11 cellular contexts compared by ENCODE assay signal in the genomic region with DNA sequence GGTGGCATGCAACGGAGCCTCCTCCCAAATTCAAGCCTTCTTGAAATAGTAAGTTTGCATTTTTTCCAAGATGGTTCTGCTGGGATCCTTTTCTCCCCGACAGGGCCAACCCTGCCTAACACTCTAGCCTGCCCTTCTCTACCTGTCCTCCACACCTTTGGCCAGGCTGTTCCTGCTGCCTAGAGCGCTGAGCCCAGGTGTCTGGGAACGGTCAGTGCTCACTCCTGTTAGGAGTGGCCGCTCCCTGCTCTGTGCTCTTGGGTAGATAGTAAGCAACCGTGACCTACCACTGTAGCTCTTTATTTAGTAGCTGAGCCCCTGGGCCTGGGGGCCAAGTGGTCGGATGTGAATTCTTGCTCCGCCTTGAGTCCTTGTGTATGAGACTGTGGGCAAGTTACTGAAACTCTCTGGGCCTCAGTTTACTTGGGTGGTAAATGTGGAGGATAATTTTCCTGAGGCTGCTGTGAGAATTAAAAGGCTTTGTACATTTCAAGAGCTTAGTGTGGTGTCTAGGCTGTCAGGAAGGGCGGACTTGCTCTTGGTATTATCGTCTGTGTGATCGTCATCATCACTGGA. TPM values are rescaled to one million over a fixed set of nuclear protein-coding genes. Genes with fewer than 3 reads are reported as not detected.
DNase-seq lines count a peak whose midpoint lies in the region; ATAC-seq and TF ChIP-seq lines count a peak whose summit lies in the region.
"Had no signal": no experiment of that assay in that cellular context is flagged by ENCODE, and none has a peak within 500 bp of the region (broad histone marks: within the 10 kb centered on the region; RNA-seq: fewer than 3 reads in every experiment).

No MANE protein-coding gene starts in this region.

- H3K27me3 ChIP-seq in CD4-positive, CD25-positive, alpha-beta regulatory T cell (ENCODE audit: control insufficient read depth, insufficient read depth, low read length): no peaks in the 10 kb centered on the region
- H3K27me3 ChIP-seq in osteoblast (ENCODE audit: insufficient read depth, low read length): no peaks in the 10 kb centered on the region
- H3K27me3 ChIP-seq in esophagus muscularis mucosa: no peaks in the 10 kb centered on the region
- no peaks in the 10 kb centered on the region for H3K27me3 ChIP-seq in tibial artery
- H3K27me3 ChIP-seq: gastrocnemius medialis had no signal

- H3K27me3 Mint-ChIP-seq in CD4-positive, CD25-positive, alpha-beta regulatory T cell: no peaks in the 10 kb centered on the region
- no peaks in the 10 kb centered on the region for H3K27me3 Mint-ChIP-seq in chondrocyte (ENCODE audit: low read depth)

- no peak overlapping the region for H2AFZ ChIP-seq in osteoblast (ENCODE audit: low read length)

- TF ChIP-seq CTCF in chondrocyte (IDR thresholded peaks at IDR 0.05) (no peak), osteoblast (IDR thresholded peaks at IDR 0.05; ENCODE audit: extremely low read depth, low read depth, low read length) (no peak), esophagus muscularis mucosa (IDR thresholded peaks at IDR 0.05) (no peak), tibial artery (IDR thresholded peaks at IDR 0.05) (no peak)

- H4K20me1 ChIP-seq in osteoblast (ENCODE audit: insufficient read depth, low read length): peaks cover 88% of the 10 kb centered on the region

- no peak for TF ChIP-seq POLR2A in esophagus muscularis mucosa (IDR thresholded peaks at IDR 0.05; ENCODE audit: low read depth)

- H3K36me3 ChIP-seq in CD4-positive, CD25-positive, alpha-beta regulatory T cell (ENCODE audit: control insufficient read depth, insufficient read depth, low read length): no peaks in the 10 kb centered on the region
- no peaks in the 10 kb centered on the region for H3K36me3 ChIP-seq in osteoblast (ENCODE audit: insufficient read depth, low read length)
- no peaks in the 10 kb centered on the region for H3K36me3 ChIP-seq in esophagus muscularis mucosa
- no peaks in the 10 kb centered on the region for H3K36me3 ChIP-seq in tibial artery
- H3K36me3 ChIP-seq: gastrocnemius medialis had no signal

- peak overlapping the region; percentile 48 for H3K4me2 ChIP-seq in osteoblast (ENCODE audit: insufficient read depth, low read length)

- no peak for ATAC-seq in CD4-positive, CD25-positive, alpha-beta regulatory T cell (ENCODE audit: low read depth in 2 of 2)

- peak overlapping the region in 2 of 4 donors; percentile 15 to 43 for H3K4me3 Mint-ChIP-seq in CD4-positive, CD25-positive, alpha-beta regulatory T cell
- no peak overlapping the region for H3K4me3 Mint-ChIP-seq in chondrocyte (ENCODE audit: unreplicated experiment)

- WGBS in esophagus muscularis mucosa: 93% methylated on average over 11 of the region's 11 CpGs

- TF ChIP-seq EP300 in esophagus muscularis mucosa (IDR thresholded peaks at IDR 0.05): no peak

- H3K9me3 ChIP-seq in CD4-positive, CD25-positive, alpha-beta regulatory T cell (ENCODE audit: control insufficient read depth in 2 of 2, low read length in 2 of 2): no peaks in the 10 kb centered on the region
- no peaks in the 10 kb centered on the region for H3K9me3 ChIP-seq in osteoblast (ENCODE audit: low read depth, low read length)
- H3K9me3 ChIP-seq in esophagus muscularis mucosa: no peaks in the 10 kb centered on the region
- no peaks in the 10 kb centered on the region for H3K9me3 ChIP-seq in tibial artery
- H3K9me3 ChIP-seq: gastrocnemius medialis had no signal

- no peak overlapping the region for H3K4me3 ChIP-seq in CD4-positive, CD25-positive, alpha-beta regulatory T cell (ENCODE audit: low read depth, low read length)
- peak overlapping the region; percentile 58 for H3K4me3 ChIP-seq in Jurkat, Clone E6-1 (ENCODE audit: low read length)
- peak overlapping the region; percentile 39 for H3K4me3 ChIP-seq in osteoblast (ENCODE audit: insufficient read depth, low read length)
- no peak overlapping the region for H3K4me3 ChIP-seq in esophagus muscularis mucosa
- H3K4me3 ChIP-seq in tibial artery: no peak overlapping the region
- H3K4me3 ChIP-seq: gastrocnemius medialis had no signal

- no peak overlapping the region for H3K27ac ChIP-seq in CD4-positive, CD25-positive, alpha-beta regulatory T cell (ENCODE audit: insufficient read depth, low read length, poor library complexity, severe bottlenecking)
- H3K27ac ChIP-seq in osteoblast (ENCODE audit: low read depth, low read length) (peak overlapping the region; percentile 62), esophagus muscularis mucosa (replicated peaks in 1 of 4) (peak overlapping the region in 1 of 4 donors; percentile 8), tibial artery (no peak overlapping the region)

- intact Hi-C loops in esophagus muscularis mucosa (cut with DNase I) (no loop called here), tibial artery (cut with DNase I; ENCODE audit: low total_unique reads) (loop anchor here (5.0 kb wide), 1 partner anchor 38 kb away; no protein-coding TSS in a partner anchor)

- peaks cover 16% of the 10 kb centered on the region for H3K4me1 ChIP-seq in CD4-positive, CD25-positive, alpha-beta regulatory T cell (ENCODE audit: control insufficient read depth, insufficient read depth, low read length, poor library complexity, severe bottlenecking)
- H3K4me1 ChIP-seq in osteoblast (ENCODE audit: insufficient read depth, low read length) (peaks cover 24% of the 10 kb centered on the region), esophagus muscularis mucosa (peaks cover 28 to 44% (median 43%) of the 10 kb centered on the region in 4 donors), tibial artery (peaks cover 0 to 47% (median 22%) of the 10 kb centered on the region in 4 donors)

- H3K9me3 Mint-ChIP-seq in CD4-positive, CD25-positive, alpha-beta regulatory T cell: peaks cover 0 to 2% (median 0%) of the 10 kb centered on the region in 7 donors
- no peaks in the 10 kb centered on the region for H3K9me3 Mint-ChIP-seq in chondrocyte (ENCODE audit: low read depth)

- H3K36me3 Mint-ChIP-seq in CD4-positive, CD25-positive, alpha-beta regulatory T cell: no peaks in the 10 kb centered on the region
- H3K36me3 Mint-ChIP-seq in chondrocyte (ENCODE audit: low read depth): no peaks in the 10 kb centered on the region

- peaks cover 96% of the 10 kb centered on the region for H3K79me2 ChIP-seq in osteoblast (ENCODE audit: insufficient read depth, low read length)

- H3K4me1 Mint-ChIP-seq in CD4-positive, CD25-positive, alpha-beta regulatory T cell: peaks cover 0 to 42% (median 16%) of the 10 kb centered on the region in 4 donors
- H3K4me1 Mint-ChIP-seq in chondrocyte (ENCODE audit: low read depth): peaks cover 44% of the 10 kb centered on the region

- DNase-seq in CD4-positive, CD25-positive, alpha-beta regulatory T cell: no peak
- no peak for DNase-seq in Jurkat, Clone E6-1 (ENCODE audit: low read depth, low spot score)
- DNase-seq in chondrocyte (ENCODE audit: low spot score) (no peak), osteoblast (ENCODE audit: insufficient read length, low spot score, missing footprints) (no peak), esophagus muscularis mucosa (ENCODE audit: extremely low spot score) (no peak), tibial artery (no peak), CD1c-positive myeloid dendritic cell (ENCODE audit: extremely low spot score) (no peak)
- DNase-seq in stimulated activated CD4-positive, alpha-beta T cell treated with anti-CD3 and anti-CD28 coated beads, Interleukin-15, amount 100 ng/mL, for 24 hours: no peak
- DNase-seq: gastrocnemius medialis; NCI-H526; stimulated activated naive CD4-positive, alpha-beta T cell had no signal

- H3K27ac Mint-ChIP-seq in CD4-positive, CD25-positive, alpha-beta regulatory T cell: peak overlapping the region in 2 of 3 donors; percentile 23 to 42
- H3K27ac Mint-ChIP-seq in chondrocyte (ENCODE audit: unreplicated experiment): peak overlapping the region; percentile 87

RNA-seq across cellular contexts. Expression of a gene that starts 44.0 kb away (rescaled TPM):
- total RNA-seq in CD4-positive, CD25-positive, alpha-beta regulatory T cell: 17.1 TPM
- polyA plus RNA-seq in CD4-positive, CD25-positive, alpha-beta regulatory T cell: under 1 TPM; 0.38 to 0.80 (median 0.48) TPM
- 71.0 TPM for polyA plus RNA-seq in Jurkat, Clone E6-1 (2012; ENCODE audit: insufficient read depth, insufficient read length)
- 22.6 to 37.1 TPM (median 24.0 TPM) in 3 replicates for total RNA-seq in chondrocyte
- 49.6 and 55.7 TPM in 2 replicates for total RNA-seq in osteoblast
- total RNA-seq in esophagus muscularis mucosa: 10 to 100 TPM; 45.4 to 79.4 (median 49.5) TPM

Comparison
In these comparisons a context has a peak if more than half of its experiments do, and no peak if none do; other contexts are left out.
1. H3K4me3 ChIP-seq: peak in Jurkat, Clone E6-1 (single experiment) and osteoblast (single experiment); none in CD4-positive, CD25-positive, alpha-beta regulatory T cell (single experiment), esophagus muscularis mucosa (0 of 4) and tibial artery (0 of 2).